1 cellular context compared by ENCODE assay signal in genomic region chr19:43983912-43984686, GRCh38.
TF ChIP-seq lines count a peak whose summit lies in the region.

Gene ZNF155 (plus strand): TSS chr19:43984188. CDS start chr19:43988544, 4,356 bp downstream.

TF ChIP-seq in HEK293, 187 proteins besides CTCF, POLR2A, EP300 and RAD21 (continued from another document and continues in another):
- TF ChIP-seq ZBTB49 (tag by site-specific recombination; IDR thresholded peaks at IDR 0.05; ENCODE audit: low read depth) (no peak), HOXA7 (CRISPR knock-in tag; IDR thresholded peaks at IDR 0.05; ENCODE audit: borderline replicate concordance) (no peak), ZNF366 (tag by site-specific recombination; conservative IDR thresholded peaks at IDR 0.05) (no peak), ZNF121 (tag by site-specific recombination; IDR thresholded peaks at IDR 0.05) (no peak), MYNN (tag by site-specific recombination; IDR thresholded peaks at IDR 0.05; ENCODE audit: borderline replicate concordance) (no peak), ZNF23 (tag by site-specific recombination; IDR thresholded peaks at IDR 0.05; ENCODE audit: borderline replicate concordance) (no peak), PRDM6 (tag by site-specific recombination; IDR thresholded peaks at IDR 0.05) (no peak), ZNF624 (tag by site-specific recombination; IDR thresholded peaks at IDR 0.05) (no peak), ZNF629 (tag by site-specific recombination; IDR thresholded peaks at IDR 0.05) (peak; percentile 82), ZNF510 (tag by site-specific recombination; IDR thresholded peaks at IDR 0.05; ENCODE audit: insufficient replicate concordance) (no peak), ELK4 (IDR thresholded peaks at IDR 0.05; ENCODE audit: borderline replicate concordance, low read depth, low read length) (0 out of 2 replicates have a peak, but pooled peaks have one; percentile 44), ZNF571 (tag by site-specific recombination; IDR thresholded peaks at IDR 0.05) (no peak), ZNF221 (tag by site-specific recombination; IDR thresholded peaks at IDR 0.05; ENCODE audit: borderline replicate concordance) (0 out of 2 replicates have a peak, but pooled peaks have one; percentile 6), ZBTB11 (tag by site-specific recombination; conservative IDR thresholded peaks at IDR 0.05; ENCODE audit: low read depth) (peak; percentile 95), INSM2 (tag by site-specific recombination; IDR thresholded peaks at IDR 0.05) (no peak; the same call in 1 of the 2 replicates), ZNF785 (tag by site-specific recombination; IDR thresholded peaks at IDR 0.05) (peak; percentile 8; the same call in 1 of the 2 replicates), ZBTB21 (tag by site-specific recombination; IDR thresholded peaks at IDR 0.05) (peak; percentile 73), ZNF426 (tag by site-specific recombination; IDR thresholded peaks at IDR 0.05) (no peak), ZNF155 (tag by site-specific recombination; IDR thresholded peaks at IDR 0.05) (no peak), SP2 (tag by site-specific recombination; IDR thresholded peaks at IDR 0.05) (peak; percentile 61), SP3 (tag by site-specific recombination; IDR thresholded peaks at IDR 0.05) (peak; percentile 96), ZFP3 (tag by site-specific recombination; IDR thresholded peaks at IDR 0.05; ENCODE audit: low read depth) (no peak), SCRT1 (tag by site-specific recombination; IDR thresholded peaks at IDR 0.05; ENCODE audit: borderline replicate concordance) (peak; percentile 93), PRDM1 (tag by site-specific recombination; IDR thresholded peaks at IDR 0.05) (no peak), ZNF521 (tag by site-specific recombination; IDR thresholded peaks at IDR 0.05) (no peak), ZNF610 (tag by site-specific recombination; IDR thresholded peaks at IDR 0.05; ENCODE audit: borderline replicate concordance) (0 out of 2 replicates have a peak, but pooled peaks have one; percentile 21), ZNF18 (tag by site-specific recombination; IDR thresholded peaks at IDR 0.05) (no peak; the same call in 1 of the 2 replicates), ZNF2 (tag by site-specific recombination; IDR thresholded peaks at IDR 0.05) (peak; percentile 85), ZNF132 (tag by site-specific recombination; IDR thresholded peaks at IDR 0.05; ENCODE audit: borderline replicate concordance) (no peak), ZFP37 (tag by site-specific recombination; IDR thresholded peaks at IDR 0.05) (peak; percentile 49; the same call in 1 of the 2 replicates), ZNF311 (tag by site-specific recombination; IDR thresholded peaks at IDR 0.05; ENCODE audit: borderline replicate concordance) (no peak), ZNF24 (tag by site-specific recombination; IDR thresholded peaks at IDR 0.05) (peak; percentile 39; the same call in 1 of the 2 replicates), SP7 (tag by site-specific recombination; IDR thresholded peaks at IDR 0.05) (peak; percentile 73), ZNF791 (tag by site-specific recombination; IDR thresholded peaks at IDR 0.05) (no peak), YY1 (tag by site-specific recombination; IDR thresholded peaks at IDR 0.05) (peak; percentile 72; the same call in 1 of the 2 replicates), ZNF16 (tag by site-specific recombination; IDR thresholded peaks at IDR 0.05; ENCODE audit: low read depth) (no peak), ZNF26 (tag by site-specific recombination; IDR thresholded peaks at IDR 0.05) (no peak), ZNF274 (IDR thresholded peaks at IDR 0.05; ENCODE audit: low read length) (no peak), ZNF274 (tag by site-specific recombination; IDR thresholded peaks at IDR 0.05; ENCODE audit: borderline replicate concordance) (no peak), PBX3 (CRISPR knock-in tag; IDR thresholded peaks at IDR 0.05) (no peak), ZNF830 (tag by site-specific recombination; IDR thresholded peaks at IDR 0.05; ENCODE audit: low read depth) (no peak), SALL2 (tag by site-specific recombination; IDR thresholded peaks at IDR 0.05; ENCODE audit: borderline replicate concordance) (no peak), ZFP69B (tag by site-specific recombination; IDR thresholded peaks at IDR 0.05) (peak; percentile 8; the same call in 1 of the 2 replicates), ZBTB1 (tag by site-specific recombination; IDR thresholded peaks at IDR 0.05) (no peak), ZNF658 (tag by site-specific recombination; IDR thresholded peaks at IDR 0.05) (no peak), REPIN1 (tag by site-specific recombination; IDR thresholded peaks at IDR 0.05; ENCODE audit: low read depth) (no peak), ZNF350 (tag by site-specific recombination; IDR thresholded peaks at IDR 0.05) (no peak), ZIC2 (tag by site-specific recombination; IDR thresholded peaks at IDR 0.05) (peak; percentile 81), ZNF580 (tag by site-specific recombination; IDR thresholded peaks at IDR 0.05) (peak; percentile 92), ZNF302 (tag by site-specific recombination; IDR thresholded peaks at IDR 0.05; ENCODE audit: low read depth) (no peak), ZNF248 (tag by site-specific recombination; IDR thresholded peaks at IDR 0.05) (no peak), KLF1 (tag by site-specific recombination; IDR thresholded peaks at IDR 0.05) (peak; percentile 22; the same call in 1 of the 2 replicates), ZNF112 (tag by site-specific recombination; IDR thresholded peaks at IDR 0.05) (no peak), ZNF792 (tag by site-specific recombination; IDR thresholded peaks at IDR 0.05) (no peak; the same call in 1 of the 2 replicates), ZNF654 (tag by site-specific recombination; IDR thresholded peaks at IDR 0.05; ENCODE audit: low read depth) (no peak)
